1 cellular context compared by ENCODE assay signal in the genomic region with DNA sequence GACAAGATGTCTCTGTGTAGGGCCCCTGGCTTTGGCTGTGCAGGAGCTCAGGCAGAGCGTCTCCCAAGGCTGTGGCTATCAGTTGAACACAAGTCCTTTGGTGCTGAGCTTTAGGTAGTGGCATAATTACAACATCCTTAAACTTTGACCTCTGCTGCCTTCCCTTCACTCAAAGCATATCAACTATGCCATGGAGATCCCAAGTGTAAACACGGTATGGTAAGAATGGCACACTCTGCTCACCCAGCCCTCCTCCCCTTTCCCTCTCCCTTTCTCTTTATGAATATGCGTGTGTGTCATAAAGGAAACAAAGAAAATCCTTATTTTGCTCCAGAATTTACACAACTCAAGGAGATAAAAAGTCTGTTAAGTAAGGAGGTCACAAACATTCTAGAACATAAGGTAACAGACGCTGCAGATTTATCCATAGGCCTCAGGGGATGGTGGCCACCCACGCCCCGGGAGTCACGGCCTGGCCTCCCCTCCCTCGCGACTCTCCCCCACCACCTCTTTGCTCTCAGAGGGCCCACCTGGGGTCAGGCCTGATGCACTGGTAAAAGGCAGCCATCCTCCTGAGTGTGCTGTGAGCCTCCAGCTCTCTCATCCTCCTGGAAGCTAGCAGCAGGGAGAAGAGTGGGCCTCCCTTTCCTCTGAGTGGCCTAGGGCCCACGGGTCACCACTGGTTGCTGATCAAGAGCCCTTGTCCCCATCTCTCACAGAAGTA.
TF ChIP-seq lines count a peak whose summit lies in the region.

No MANE protein-coding gene starts in this region.

TF ChIP-seq in HepG2, 621 proteins besides CTCF, POLR2A, EP300 and RAD21 (continued from another document and continues in another):
- TF ChIP-seq, protein P1, sequence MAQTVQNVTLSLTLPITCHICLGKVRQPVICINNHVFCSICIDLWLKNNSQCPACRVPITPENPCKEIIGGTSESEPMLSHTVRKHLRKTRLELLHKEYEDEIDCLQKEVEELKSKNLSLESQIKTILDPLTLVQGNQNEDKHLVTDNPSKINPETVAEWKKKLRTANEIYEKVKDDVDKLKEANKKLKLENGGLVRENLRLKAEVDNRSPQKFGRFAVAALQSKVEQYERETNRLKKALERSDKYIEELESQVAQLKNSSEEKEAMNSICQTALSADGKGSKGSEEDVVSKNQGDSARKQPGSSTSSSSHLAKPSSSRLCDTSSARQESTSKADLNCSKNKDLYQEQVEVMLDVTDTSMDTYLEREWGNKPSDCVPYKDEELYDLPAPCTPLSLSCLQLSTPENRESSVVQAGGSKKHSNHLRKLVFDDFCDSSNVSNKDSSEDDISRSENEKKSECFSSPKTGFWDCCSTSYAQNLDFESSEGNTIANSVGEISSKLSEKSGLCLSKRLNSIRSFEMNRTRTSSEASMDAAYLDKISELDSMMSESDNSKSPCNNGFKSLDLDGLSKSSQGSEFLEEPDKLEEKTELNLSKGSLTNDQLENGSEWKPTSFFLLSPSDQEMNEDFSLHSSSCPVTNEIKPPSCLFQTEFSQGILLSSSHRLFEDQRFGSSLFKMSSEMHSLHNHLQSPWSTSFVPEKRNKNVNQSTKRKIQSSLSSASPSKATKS (CRISPR knock-in tag; IDR thresholded peaks at IDR 0.05) = no peak
- TF ChIP-seq KLF16 (CRISPR knock-in tag; IDR thresholded peaks at IDR 0.05) (no peak), ERF (CRISPR knock-in tag; IDR thresholded peaks at IDR 0.05) (no peak), NR2F6 (IDR thresholded peaks at IDR 0.05) (peak; percentile 85), NR2F6 (CRISPR knock-in tag; IDR thresholded peaks at IDR 0.05) (peak; percentile 88), FOXK1 (CRISPR knock-in tag; IDR thresholded peaks at IDR 0.05; ENCODE audit: borderline replicate concordance, low read depth) (peak; percentile 57; the same call in 1 of the 2 replicates), SRSF9 (IDR thresholded peaks at IDR 0.05; ENCODE audit: borderline replicate concordance, insufficient read depth, low read depth, low read length, poor library complexity, severe bottlenecking) (no peak), ZSCAN20 (CRISPR knock-in tag; IDR thresholded peaks at IDR 0.05; ENCODE audit: borderline replicate concordance) (no peak), MED8 (CRISPR knock-in tag; IDR thresholded peaks at IDR 0.05; ENCODE audit: insufficient replicate concordance) (no peak), MED1 (CRISPR knock-in tag; IDR thresholded peaks at IDR 0.05) (peak; percentile 43; the same call in 1 of the 2 replicates), NFYC (CRISPR knock-in tag; IDR thresholded peaks at IDR 0.05) (no peak), KDM6A (CRISPR knock-in tag; IDR thresholded peaks at IDR 0.05; ENCODE audit: low read depth) (0 out of 2 replicates have a peak, but pooled peaks have one; percentile 32), ZNF432 (CRISPR knock-in tag; IDR thresholded peaks at IDR 0.05; ENCODE audit: borderline replicate concordance) (no peak), SIX4 (CRISPR knock-in tag; IDR thresholded peaks at IDR 0.05) (no peak), CREM (IDR thresholded peaks at IDR 0.05) (no peak), CREM (CRISPR knock-in tag; IDR thresholded peaks at IDR 0.05) (no peak), SAP130 (CRISPR knock-in tag; IDR thresholded peaks at IDR 0.05; ENCODE audit: low read depth) (peak; percentile 16; the same call in 1 of the 2 replicates), ZC3H13 (CRISPR knock-in tag; IDR thresholded peaks at IDR 0.05) (no peak), ZIK1 (CRISPR knock-in tag; IDR thresholded peaks at IDR 0.05; ENCODE audit: borderline replicate concordance, low read depth) (no peak), TOPORS (CRISPR knock-in tag; IDR thresholded peaks at IDR 0.05) (no peak), ZNF672 (CRISPR knock-in tag; IDR thresholded peaks at IDR 0.05) (no peak), ESRRA (CRISPR knock-in tag; IDR thresholded peaks at IDR 0.05; ENCODE audit: low read depth) (no peak), ZNF781 (CRISPR knock-in tag; IDR thresholded peaks at IDR 0.05; ENCODE audit: borderline replicate concordance, not compliant biosample characterization) (no peak), HDAC2 (CRISPR knock-in tag; IDR thresholded peaks at IDR 0.05) (peak; percentile 61; the same call in 1 of the 2 replicates), NFATC3 (CRISPR knock-in tag; IDR thresholded peaks at IDR 0.05) (no peak), ZNF724P (CRISPR knock-in tag; IDR thresholded peaks at IDR 0.05; ENCODE audit: borderline replicate concordance) (no peak), ATAD3A (CRISPR knock-in tag; IDR thresholded peaks at IDR 0.05) (no peak), ZNF343 (CRISPR knock-in tag; IDR thresholded peaks at IDR 0.05) (no peak), NFYB (CRISPR knock-in tag; IDR thresholded peaks at IDR 0.05) (no peak), ZSCAN9 (CRISPR knock-in tag; IDR thresholded peaks at IDR 0.05; ENCODE audit: borderline replicate concordance) (0 out of 2 replicates have a peak, but pooled peaks have one; percentile 23), EZH2 (conservative IDR thresholded peaks at IDR 0.05; ENCODE audit: low read depth, low read length) (no peak), FIP1L1 (IDR thresholded peaks at IDR 0.05; ENCODE audit: borderline replicate concordance, insufficient read depth, low read depth, low read length) (no peak), YEATS2 (CRISPR knock-in tag; IDR thresholded peaks at IDR 0.05; ENCODE audit: borderline replicate concordance) (no peak), FOXK2 (IDR thresholded peaks at IDR 0.05) (peak; percentile 47; the same call in 1 of the 2 replicates), ZNF768 (CRISPR knock-in tag; IDR thresholded peaks at IDR 0.05) (no peak), KLF11 (CRISPR knock-in tag; IDR thresholded peaks at IDR 0.05) (no peak)
- TF ChIP-seq, protein P2, sequence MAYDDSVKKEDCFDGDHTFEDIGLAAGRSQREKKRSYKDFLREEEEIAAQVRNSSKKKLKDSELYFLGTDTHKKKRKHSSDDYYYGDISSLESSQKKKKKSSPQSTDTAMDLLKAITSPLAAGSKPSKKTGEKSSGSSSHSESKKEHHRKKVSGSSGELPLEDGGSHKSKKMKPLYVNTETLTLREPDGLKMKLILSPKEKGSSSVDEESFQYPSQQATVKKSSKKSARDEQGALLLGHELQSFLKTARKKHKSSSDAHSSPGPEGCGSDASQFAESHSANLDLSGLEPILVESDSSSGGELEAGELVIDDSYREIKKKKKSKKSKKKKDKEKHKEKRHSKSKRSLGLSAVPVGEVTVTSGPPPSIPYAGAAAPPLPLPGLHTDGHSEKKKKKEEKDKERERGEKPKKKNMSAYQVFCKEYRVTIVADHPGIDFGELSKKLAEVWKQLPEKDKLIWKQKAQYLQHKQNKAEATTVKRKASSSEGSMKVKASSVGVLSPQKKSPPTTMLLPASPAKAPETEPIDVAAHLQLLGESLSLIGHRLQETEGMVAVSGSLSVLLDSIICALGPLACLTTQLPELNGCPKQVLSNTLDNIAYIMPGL (CRISPR knock-in tag; IDR thresholded peaks at IDR 0.05; ENCODE audit: borderline replicate concordance in 1 of 2, low read depth in 1 of 2) = no peak
- TF ChIP-seq, protein P3, sequence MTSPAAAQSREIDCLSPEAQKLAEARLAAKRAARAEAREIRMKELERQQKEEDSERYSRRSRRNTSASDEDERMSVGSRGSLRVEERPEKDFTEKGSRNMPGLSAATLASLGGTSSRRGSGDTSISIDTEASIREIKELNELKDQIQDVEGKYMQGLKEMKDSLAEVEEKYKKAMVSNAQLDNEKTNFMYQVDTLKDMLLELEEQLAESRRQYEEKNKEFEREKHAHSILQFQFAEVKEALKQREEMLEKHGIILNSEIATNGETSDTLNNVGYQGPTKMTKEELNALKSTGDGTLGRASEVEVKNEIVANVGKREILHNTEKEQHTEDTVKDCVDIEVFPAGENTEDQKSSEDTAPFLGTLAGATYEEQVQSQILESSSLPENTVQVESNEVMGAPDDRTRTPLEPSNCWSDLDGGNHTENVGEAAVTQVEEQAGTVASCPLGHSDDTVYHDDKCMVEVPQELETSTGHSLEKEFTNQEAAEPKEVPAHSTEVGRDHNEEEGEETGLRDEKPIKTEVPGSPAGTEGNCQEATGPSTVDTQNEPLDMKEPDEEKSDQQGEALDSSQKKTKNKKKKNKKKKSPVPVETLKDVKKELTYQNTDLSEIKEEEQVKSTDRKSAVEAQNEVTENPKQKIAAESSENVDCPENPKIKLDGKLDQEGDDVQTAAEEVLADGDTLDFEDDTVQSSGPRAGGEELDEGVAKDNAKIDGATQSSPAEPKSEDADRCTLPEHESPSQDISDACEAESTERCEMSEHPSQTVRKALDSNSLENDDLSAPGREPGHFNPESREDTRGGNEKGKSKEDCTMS (CRISPR knock-in tag; conservative IDR thresholded peaks at IDR 0.05) = no peak
- TF ChIP-seq, protein P4, sequence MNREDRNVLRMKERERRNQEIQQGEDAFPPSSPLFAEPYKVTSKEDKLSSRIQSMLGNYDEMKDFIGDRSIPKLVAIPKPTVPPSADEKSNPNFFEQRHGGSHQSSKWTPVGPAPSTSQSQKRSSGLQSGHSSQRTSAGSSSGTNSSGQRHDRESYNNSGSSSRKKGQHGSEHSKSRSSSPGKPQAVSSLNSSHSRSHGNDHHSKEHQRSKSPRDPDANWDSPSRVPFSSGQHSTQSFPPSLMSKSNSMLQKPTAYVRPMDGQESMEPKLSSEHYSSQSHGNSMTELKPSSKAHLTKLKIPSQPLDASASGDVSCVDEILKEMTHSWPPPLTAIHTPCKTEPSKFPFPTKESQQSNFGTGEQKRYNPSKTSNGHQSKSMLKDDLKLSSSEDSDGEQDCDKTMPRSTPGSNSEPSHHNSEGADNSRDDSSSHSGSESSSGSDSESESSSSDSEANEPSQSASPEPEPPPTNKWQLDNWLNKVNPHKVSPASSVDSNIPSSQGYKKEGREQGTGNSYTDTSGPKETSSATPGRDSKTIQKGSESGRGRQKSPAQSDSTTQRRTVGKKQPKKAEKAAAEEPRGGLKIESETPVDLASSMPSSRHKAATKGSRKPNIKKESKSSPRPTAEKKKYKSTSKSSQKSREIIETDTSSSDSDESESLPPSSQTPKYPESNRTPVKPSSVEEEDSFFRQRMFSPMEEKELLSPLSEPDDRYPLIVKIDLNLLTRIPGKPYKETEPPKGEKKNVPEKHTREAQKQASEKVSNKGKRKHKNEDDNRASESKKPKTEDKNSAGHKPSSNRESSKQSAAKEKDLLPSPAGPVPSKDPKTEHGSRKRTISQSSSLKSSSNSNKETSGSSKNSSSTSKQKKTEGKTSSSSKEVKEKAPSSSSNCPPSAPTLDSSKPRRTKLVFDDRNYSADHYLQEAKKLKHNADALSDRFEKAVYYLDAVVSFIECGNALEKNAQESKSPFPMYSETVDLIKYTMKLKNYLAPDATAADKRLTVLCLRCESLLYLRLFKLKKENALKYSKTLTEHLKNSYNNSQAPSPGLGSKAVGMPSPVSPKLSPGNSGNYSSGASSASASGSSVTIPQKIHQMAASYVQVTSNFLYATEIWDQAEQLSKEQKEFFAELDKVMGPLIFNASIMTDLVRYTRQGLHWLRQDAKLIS (CRISPR knock-in tag; IDR thresholded peaks at IDR 0.05) = no peak
- TF ChIP-seq, protein P5, sequence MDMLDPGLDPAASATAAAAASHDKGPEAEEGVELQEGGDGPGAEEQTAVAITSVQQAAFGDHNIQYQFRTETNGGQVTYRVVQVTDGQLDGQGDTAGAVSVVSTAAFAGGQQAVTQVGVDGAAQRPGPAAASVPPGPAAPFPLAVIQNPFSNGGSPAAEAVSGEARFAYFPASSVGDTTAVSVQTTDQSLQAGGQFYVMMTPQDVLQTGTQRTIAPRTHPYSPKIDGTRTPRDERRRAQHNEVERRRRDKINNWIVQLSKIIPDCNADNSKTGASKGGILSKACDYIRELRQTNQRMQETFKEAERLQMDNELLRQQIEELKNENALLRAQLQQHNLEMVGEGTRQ (IDR thresholded peaks at IDR 0.05; ENCODE audit: low read depth, low read length) = no peak
- TF ChIP-seq, protein P5 (CRISPR knock-in tag; IDR thresholded peaks at IDR 0.05; ENCODE audit: borderline replicate concordance) = no peak
- TF ChIP-seq, protein P6, sequence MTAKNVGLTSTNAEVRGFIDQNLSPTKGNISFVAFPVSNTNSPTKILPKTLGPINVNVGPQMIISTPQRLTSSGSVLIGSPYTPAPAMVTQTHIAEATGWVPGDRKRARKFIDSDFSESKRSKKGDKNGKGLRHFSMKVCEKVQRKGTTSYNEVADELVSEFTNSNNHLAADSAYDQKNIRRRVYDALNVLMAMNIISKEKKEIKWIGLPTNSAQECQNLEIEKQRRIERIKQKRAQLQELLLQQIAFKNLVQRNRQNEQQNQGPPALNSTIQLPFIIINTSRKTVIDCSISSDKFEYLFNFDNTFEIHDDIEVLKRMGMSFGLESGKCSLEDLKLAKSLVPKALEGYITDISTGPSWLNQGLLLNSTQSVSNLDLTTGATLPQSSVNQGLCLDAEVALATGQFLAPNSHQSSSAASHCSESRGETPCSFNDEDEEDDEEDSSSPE (CRISPR knock-in tag; IDR thresholded peaks at IDR 0.05) = no peak
- TF ChIP-seq, protein P7, sequence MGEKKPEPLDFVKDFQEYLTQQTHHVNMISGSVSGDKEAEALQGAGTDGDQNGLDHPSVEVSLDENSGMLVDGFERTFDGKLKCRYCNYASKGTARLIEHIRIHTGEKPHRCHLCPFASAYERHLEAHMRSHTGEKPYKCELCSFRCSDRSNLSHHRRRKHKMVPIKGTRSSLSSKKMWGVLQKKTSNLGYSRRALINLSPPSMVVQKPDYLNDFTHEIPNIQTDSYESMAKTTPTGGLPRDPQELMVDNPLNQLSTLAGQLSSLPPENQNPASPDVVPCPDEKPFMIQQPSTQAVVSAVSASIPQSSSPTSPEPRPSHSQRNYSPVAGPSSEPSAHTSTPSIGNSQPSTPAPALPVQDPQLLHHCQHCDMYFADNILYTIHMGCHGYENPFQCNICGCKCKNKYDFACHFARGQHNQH (CRISPR knock-in tag; IDR thresholded peaks at IDR 0.05) = no peak
- TF ChIP-seq, protein P8, sequence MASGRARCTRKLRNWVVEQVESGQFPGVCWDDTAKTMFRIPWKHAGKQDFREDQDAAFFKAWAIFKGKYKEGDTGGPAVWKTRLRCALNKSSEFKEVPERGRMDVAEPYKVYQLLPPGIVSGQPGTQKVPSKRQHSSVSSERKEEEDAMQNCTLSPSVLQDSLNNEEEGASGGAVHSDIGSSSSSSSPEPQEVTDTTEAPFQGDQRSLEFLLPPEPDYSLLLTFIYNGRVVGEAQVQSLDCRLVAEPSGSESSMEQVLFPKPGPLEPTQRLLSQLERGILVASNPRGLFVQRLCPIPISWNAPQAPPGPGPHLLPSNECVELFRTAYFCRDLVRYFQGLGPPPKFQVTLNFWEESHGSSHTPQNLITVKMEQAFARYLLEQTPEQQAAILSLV (CRISPR knock-in tag; IDR thresholded peaks at IDR 0.05; ENCODE audit: borderline replicate concordance) = 0 out of 2 replicates have a peak, but pooled peaks have one; percentile 33
- TF ChIP-seq, protein P9, sequence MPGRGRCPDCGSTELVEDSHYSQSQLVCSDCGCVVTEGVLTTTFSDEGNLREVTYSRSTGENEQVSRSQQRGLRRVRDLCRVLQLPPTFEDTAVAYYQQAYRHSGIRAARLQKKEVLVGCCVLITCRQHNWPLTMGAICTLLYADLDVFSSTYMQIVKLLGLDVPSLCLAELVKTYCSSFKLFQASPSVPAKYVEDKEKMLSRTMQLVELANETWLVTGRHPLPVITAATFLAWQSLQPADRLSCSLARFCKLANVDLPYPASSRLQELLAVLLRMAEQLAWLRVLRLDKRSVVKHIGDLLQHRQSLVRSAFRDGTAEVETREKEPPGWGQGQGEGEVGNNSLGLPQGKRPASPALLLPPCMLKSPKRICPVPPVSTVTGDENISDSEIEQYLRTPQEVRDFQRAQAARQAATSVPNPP (CRISPR knock-in tag; IDR thresholded peaks at IDR 0.05) = no peak
